ENCODE assay signal across 15 cellular contexts in the genomic region with DNA sequence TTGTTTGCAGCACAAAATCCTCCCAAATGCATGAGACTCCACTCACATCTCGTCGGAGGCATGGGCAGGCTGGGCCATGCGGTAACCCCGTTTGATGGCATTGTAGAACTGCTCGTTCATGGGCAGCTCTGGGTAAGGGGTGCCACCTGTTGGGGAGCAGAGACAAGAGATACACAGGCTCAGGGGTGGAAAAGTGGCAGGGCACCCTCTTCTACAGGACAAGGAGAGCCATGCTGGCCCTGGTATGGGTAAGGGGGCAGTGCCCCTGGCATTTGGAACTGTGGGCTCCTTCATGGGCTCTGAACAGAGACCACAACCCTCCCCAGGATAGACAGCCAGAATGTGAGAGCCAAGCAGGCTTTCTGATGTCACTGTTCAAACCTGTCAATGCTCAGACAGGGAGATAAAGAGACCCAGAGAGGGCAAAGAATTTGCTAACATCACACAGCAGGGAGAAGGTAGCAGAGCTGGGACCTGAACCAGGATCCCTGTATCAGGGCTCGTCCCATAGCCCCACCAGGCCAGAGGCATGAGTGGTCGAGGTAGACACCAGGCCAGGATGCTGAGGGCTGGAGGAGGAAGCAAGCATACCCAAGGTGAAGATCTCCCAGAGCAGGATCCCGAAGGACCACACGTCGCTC. TPM values are rescaled to one million over a fixed set of nuclear protein-coding genes. Genes with fewer than 3 reads are reported as not detected.
DNase-seq lines count a peak whose midpoint lies in the region; ATAC-seq and TF ChIP-seq lines count a peak whose summit lies in the region.
"Had no signal": no experiment of that assay in that cellular context is flagged by ENCODE, and none has a peak within 500 bp of the region (broad histone marks: within the 10 kb centered on the region; RNA-seq: fewer than 3 reads in every experiment).

No MANE protein-coding gene starts in this region.

- no peak for ATAC-seq in GM19324 (IDR thresholded peaks at IDR 0.05; ENCODE audit: low FRiP score, unreplicated experiment)
- ATAC-seq: activated naive CD8-positive, alpha-beta T cell treated with anti-CD3 and anti-CD28 coated beads, Interleukin-2, amount 50 U/mL, for 24 hours had no signal

- no TSS peak for BruUV-seq in Calu3 (replicated peaks; lab: Mats Ljungman, UMichigan)

- peaks cover 21% of the 10 kb centered on the region for H3K4me1 Mint-ChIP-seq in nephron progenitor cell
- peaks cover 9% of the 10 kb centered on the region for H3K4me1 Mint-ChIP-seq in Calu3 (ENCODE audit: low read depth, unreplicated experiment)
- H3K4me1 Mint-ChIP-seq: activated naive CD8-positive, alpha-beta T cell treated with anti-CD3 and anti-CD28 coated beads, Interleukin-2, amount 50 U/mL, for 24 hours had no signal

- H3K27me3 Mint-ChIP-seq in nephron progenitor cell (ENCODE audit: low read depth, poor library complexity) = no peaks in the 10 kb centered on the region
- H3K27me3 Mint-ChIP-seq in Calu3 (ENCODE audit: unreplicated experiment) = peaks cover 32% of the 10 kb centered on the region
- H3K27me3 Mint-ChIP-seq: activated naive CD8-positive, alpha-beta T cell treated with anti-CD3 and anti-CD28 coated beads, Interleukin-2, amount 50 U/mL, for 24 hours had no signal

- H3K27me3 ChIP-seq in WERI-Rb-1 (ENCODE audit: insufficient read depth, low read depth, severe bottlenecking) = no peaks in the 10 kb centered on the region
- H3K27me3 ChIP-seq: BLaER1 treated with 17β-estradiol and CSF1 and Interleukin-3, amounts not matched to agents 10 nM and 100 nM; MG63 had no signal

- H3K36me3 Mint-ChIP-seq in nephron progenitor cell (ENCODE audit: low read depth) (peaks cover 37% of the 10 kb centered on the region), Calu3 (ENCODE audit: insufficient read depth, unreplicated experiment) (no peaks in the 10 kb centered on the region)

- DNase-seq in Ammon's horn (ENCODE audit: low spot score) (peak; percentile 54), GM12865 (ENCODE audit: low read depth) (peak; percentile 24), WERI-Rb-1 (peak; percentile 7), nephron progenitor cell (no peak), GM13976 (ENCODE audit: low spot score) (no peak), Calu3 (no peak)
- DNase-seq: activated naive CD8-positive, alpha-beta T cell treated with anti-CD3 and anti-CD28 coated beads, Interleukin-2, amount 50 U/mL, for 24 hours; glutamatergic neuron; MG63 had no signal

- no peak overlapping the region for H3K27ac ChIP-seq in WERI-Rb-1
- H3K27ac ChIP-seq: parathyroid adenoma, SK-N-MC had no signal

- H3K9me3 ChIP-seq in WERI-Rb-1 (ENCODE audit: severe bottlenecking) = no peaks in the 10 kb centered on the region
- H3K9me3 ChIP-seq: BLaER1 treated with 17β-estradiol and CSF1 and Interleukin-3, amounts not matched to agents 10 nM and 100 nM; MG63 had no signal

- H3K4me3 ChIP-seq in GM12865 (ENCODE audit: low read depth, low read length) (no peak overlapping the region), WERI-Rb-1 (ENCODE audit: low read depth, low read length) (no peak overlapping the region)
- H3K4me3 ChIP-seq: BLaER1 treated with 17β-estradiol and CSF1 and Interleukin-3, amounts not matched to agents 10 nM and 100 nM; MG63; SK-N-MC had no signal

- H3K9me3 Mint-ChIP-seq in nephron progenitor cell = no peaks in the 10 kb centered on the region
- no peaks in the 10 kb centered on the region for H3K9me3 Mint-ChIP-seq in Calu3 (ENCODE audit: low read depth, unreplicated experiment)
- H3K9me3 Mint-ChIP-seq: activated naive CD8-positive, alpha-beta T cell treated with anti-CD3 and anti-CD28 coated beads, Interleukin-2, amount 50 U/mL, for 24 hours had no signal

- in situ Hi-C loops in GM13976 (cut with MboI; ENCODE audit: low sequenced_read_pairs, unreplicated experiment) = no loop called here

- TF ChIP-seq CTCF in GM12865 (IDR thresholded peaks at IDR 0.05; ENCODE audit: insufficient read depth, low read depth, low read length, missing control alignments) = peak; percentile 23
- TF ChIP-seq CTCF in WERI-Rb-1 (IDR thresholded peaks at IDR 0.05; ENCODE audit: low read depth, low read length) = 0 out of 2 replicates have a peak, but pooled peaks have one; percentile 6
- TF ChIP-seq CTCF in nephron progenitor cell (IDR thresholded peaks at IDR 0.05) = no peak
- TF ChIP-seq CTCF in GM13976 (IDR thresholded peaks at IDR 0.05; ENCODE audit: borderline replicate concordance, control extremely low read depth, extremely low read depth, insufficient read depth, missing control alignments) = no peak
- no peak for TF ChIP-seq CTCF in Calu3 (IDR thresholded peaks at IDR 0.05; ENCODE audit: unreplicated experiment)

- H3K4me3 Mint-ChIP-seq in nephron progenitor cell (no peak overlapping the region), Calu3 (ENCODE audit: low read depth, unreplicated experiment) (no peak overlapping the region)
- H3K4me3 Mint-ChIP-seq: activated naive CD8-positive, alpha-beta T cell treated with anti-CD3 and anti-CD28 coated beads, Interleukin-2, amount 50 U/mL, for 24 hours had no signal

- no peaks in the 10 kb centered on the region for H3K36me3 ChIP-seq in WERI-Rb-1

- intact Hi-C loops in Calu3 (cut with micrococcal nuclease; ENCODE audit: unreplicated experiment) = no loop called here

- CTCF ChIA-PET in Calu3 (lab: Charles Lee) = interaction anchor here (1.3 kb wide), 1 partner anchor 10 kb away, joined by 4 read pairs; no protein-coding TSS in a partner anchor

- H3K27ac Mint-ChIP-seq in nephron progenitor cell = peak overlapping the region; percentile 22
- H3K27ac Mint-ChIP-seq in Calu3 (ENCODE audit: unreplicated experiment) = no peak overlapping the region
- H3K27ac Mint-ChIP-seq: activated naive CD8-positive, alpha-beta T cell treated with anti-CD3 and anti-CD28 coated beads, Interleukin-2, amount 50 U/mL, for 24 hours had no signal

RNA-seq across cellular contexts. Expression of gene CSF1R, which starts 33.2 kb away (rescaled TPM):
- not detected in 2 replicates for total RNA-seq in Calu3 (2022)
- total RNA-seq: HT-29 had no signal

RNA-seq across cellular contexts. Expression of gene PDGFRB, which starts 36.1 kb away (rescaled TPM):
- not detected in 2 replicates for total RNA-seq in Calu3 (2022)

RNA-seq across cellular contexts. Expression of gene CDX1, which starts 47.0 kb away (rescaled TPM):
- total RNA-seq in Calu3 (2022) = not detected in 2 replicates
- total RNA-seq: temporal lobe had no signal

Comparison
In these comparisons a context has a peak if more than half of its experiments do, and no peak if none do; other contexts are left out.
1. DNase-seq: peak in Ammon's horn (single experiment), GM12865 (single experiment) and WERI-Rb-1 (single experiment); none in nephron progenitor cell (single experiment), GM13976 (single experiment) and Calu3 (single experiment).
2. CTCF ChIP-seq: peak in GM12865 (single experiment) and WERI-Rb-1 (single experiment); none in nephron progenitor cell (single experiment), GM13976 (single experiment) and Calu3 (single experiment).